1 cellular context compared by ENCODE assay signal in the genomic region with DNA sequence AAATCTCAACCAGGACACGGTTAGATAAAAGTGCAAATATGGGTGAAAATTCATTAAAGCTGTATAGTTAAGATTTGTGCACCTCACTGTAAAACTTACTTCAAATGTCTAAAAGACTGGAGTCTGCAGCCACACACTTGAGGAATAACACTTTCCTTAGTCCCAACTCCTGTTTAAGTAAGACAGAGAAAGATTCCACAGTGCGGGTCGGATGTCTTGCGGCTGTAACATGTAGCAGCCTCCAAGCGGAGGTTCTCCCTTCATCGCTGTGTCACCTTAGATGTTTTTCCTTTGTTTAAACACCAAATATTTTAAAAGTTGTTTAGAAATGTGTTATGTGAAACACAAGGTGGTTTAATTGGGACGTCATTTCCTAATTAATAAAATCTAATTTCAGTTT.
TF ChIP-seq lines count a peak whose summit lies in the region.

No MANE protein-coding gene starts in this region.

TF ChIP-seq in K562, 482 proteins besides CTCF, POLR2A, EP300 and RAD21:
- TF ChIP-seq PYGO2 (tag; IDR thresholded peaks at IDR 0.05) (no peak), MED1 (CRISPR knock-in tag; IDR thresholded peaks at IDR 0.05; ENCODE audit: borderline replicate concordance) (no peak), NR2C2 (CRISPR knock-in tag; IDR thresholded peaks at IDR 0.05) (no peak), NR2C2 (tag; IDR thresholded peaks at IDR 0.05) (no peak), POLR3G (IDR thresholded peaks at IDR 0.05; ENCODE audit: extremely low read depth, insufficient read length, insufficient replicate concordance) (no peak), NCOA1 (IDR thresholded peaks at IDR 0.05; ENCODE audit: low read depth) (no peak), POLR2B (IDR thresholded peaks at IDR 0.05; ENCODE audit: low read depth, partially characterized antibody) (no peak), KDM2B (CRISPR knock-in tag; IDR thresholded peaks at IDR 0.05) (no peak), ZNF253 (CRISPR knock-in tag; conservative IDR thresholded peaks at IDR 0.05) (no peak), SLC30A9 (CRISPR knock-in tag; IDR thresholded peaks at IDR 0.05) (no peak), GABPB1 (CRISPR knock-in tag; IDR thresholded peaks at IDR 0.05) (no peak), ASH1L (IDR thresholded peaks at IDR 0.05; ENCODE audit: borderline replicate concordance, low read depth, partially characterized antibody) (no peak), ZBTB7A (IDR thresholded peaks at IDR 0.05; ENCODE audit: borderline replicate concordance, control insufficient read depth, low read depth, low read length) (no peak), TRIM25 (IDR thresholded peaks at IDR 0.05; ENCODE audit: borderline replicate concordance) (no peak), HMGN3 (IDR thresholded peaks at IDR 0.05; ENCODE audit: borderline replicate concordance, extremely low read depth, insufficient read length, low read depth, low read length) (no peak), HNRNPUL1 (IDR thresholded peaks at IDR 0.05; ENCODE audit: low read length) (no peak), ATF6 (CRISPR knock-in tag; IDR thresholded peaks at IDR 0.05) (no peak)
